In the genomic region with DNA sequence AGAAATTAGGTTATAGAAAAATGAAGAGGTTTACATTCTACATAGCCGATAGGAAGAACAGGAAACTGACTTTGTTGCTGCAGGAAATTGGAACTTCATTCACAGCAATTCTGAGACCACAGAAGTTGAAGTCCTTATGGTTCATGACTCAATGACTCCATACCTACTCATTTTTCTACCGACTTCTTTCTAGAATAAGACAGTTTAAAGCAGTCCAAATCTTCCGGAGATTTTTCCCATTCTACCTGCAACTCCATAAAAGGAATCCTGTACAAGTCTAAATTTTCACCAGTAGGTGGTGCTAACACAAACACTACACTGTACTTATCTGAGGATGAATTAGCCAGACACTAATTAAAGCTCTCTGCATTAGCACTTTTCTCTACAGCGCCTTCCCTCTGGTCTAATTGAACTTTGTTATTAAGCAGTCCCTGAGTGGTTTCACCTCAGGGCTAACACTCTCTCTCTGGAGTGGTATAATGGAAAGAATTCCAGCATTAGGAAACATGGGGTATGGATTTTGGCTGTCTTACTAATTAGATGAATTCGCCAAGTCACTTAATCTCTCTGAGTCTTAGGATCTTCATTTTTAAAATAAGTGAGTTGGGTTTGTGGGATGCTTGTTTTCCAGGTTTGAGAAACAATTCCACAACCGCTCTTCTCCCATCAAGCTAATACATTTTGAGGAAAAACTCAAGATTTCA, we compare ENCODE assay signal across 8 cellular contexts.
DNase-seq lines count a peak whose midpoint lies in the region; ATAC-seq, FAIRE-seq and TF ChIP-seq lines count a peak whose summit lies in the region.

No MANE protein-coding gene starts in this region.

- H3K36me3 Mint-ChIP-seq in progenitor cell of endocrine pancreas (ENCODE audit: insufficient read depth), result no peaks in the 10 kb centered on the region

- H3K4me1 ChIP-seq in BE2C, result peaks cover 2% of the 10 kb centered on the region; the same call in 1 of the 2 replicates

- no peak for ATAC-seq in GM19397 (IDR thresholded peaks at IDR 0.05; ENCODE audit: unreplicated experiment)

- DNase-seq in BE2C (no peak), GM19239 (ENCODE audit: insufficient read length, low spot score) (no peak), NCI-H2029 treated with DMSO at 0.1 percent for 48 hours (lab: John Stamatoyannopoulos, UW) (peak; percentile 75), germinal center (ENCODE audit: low spot score) (peak; percentile 56), progenitor cell of endocrine pancreas (ENCODE audit: low spot score, unreplicated experiment) (no peak), NCI-H1048 (lab: John Stamatoyannopoulos, UW) (no peak)

- TF ChIP-seq CTCF in BE2C (IDR thresholded peaks at IDR 0.05; ENCODE audit: low read depth, low read length) (peak; percentile 75), WI38 (IDR thresholded peaks at IDR 0.05; ENCODE audit: low read depth, low read length) (peak; percentile 33; the same call in 1 of the 2 replicates), progenitor cell of endocrine pancreas (IDR thresholded peaks at IDR 0.05; ENCODE audit: unreplicated experiment) (peak; percentile 72)

- peak; percentile 64 for FAIRE-seq in GM19239 (lab: Jason Lieb, UNC)

- H3K9me3 ChIP-seq in BE2C, result no peaks in the 10 kb centered on the region

- H3K36me3 ChIP-seq in BE2C, result no peaks in the 10 kb centered on the region

- H3K4me1 Mint-ChIP-seq in progenitor cell of endocrine pancreas (ENCODE audit: low read depth), result peaks cover 7% of the 10 kb centered on the region

- no peak overlapping the region for H3K4me3 Mint-ChIP-seq in progenitor cell of endocrine pancreas (ENCODE audit: low read depth)

- peaks cover 11% of the 10 kb centered on the region for H3K27me3 Mint-ChIP-seq in progenitor cell of endocrine pancreas

- peaks cover 8% of the 10 kb centered on the region; the same call in 1 of the 2 replicates for H3K27me3 ChIP-seq in BE2C

- H3K27ac Mint-ChIP-seq in progenitor cell of endocrine pancreas, result no peak overlapping the region

- H3K4me3 ChIP-seq in BE2C (ENCODE audit: low read depth, low read length) (no peak overlapping the region), WI38 (ENCODE audit: low read depth, low read length) (no peak overlapping the region)

- H3K9me3 Mint-ChIP-seq in progenitor cell of endocrine pancreas (ENCODE audit: low read depth), result peaks cover under 1% of the 10 kb centered on the region

Comparison
In these comparisons a context has a peak if more than half of its experiments do, and no peak if none do; other contexts are left out.
1. DNase-seq: peak in NCI-H2029 treated with DMSO at 0.1 percent for 48 hours (single experiment) and germinal center (single experiment); none in BE2C (single experiment), GM19239 (single experiment), progenitor cell of endocrine pancreas (single experiment) and NCI-H1048 (single experiment).
2. Peak in every context shown above with its lines, with median percentiles within 50 percentile points of each other: CTCF ChIP-seq.